In the genomic region with DNA sequence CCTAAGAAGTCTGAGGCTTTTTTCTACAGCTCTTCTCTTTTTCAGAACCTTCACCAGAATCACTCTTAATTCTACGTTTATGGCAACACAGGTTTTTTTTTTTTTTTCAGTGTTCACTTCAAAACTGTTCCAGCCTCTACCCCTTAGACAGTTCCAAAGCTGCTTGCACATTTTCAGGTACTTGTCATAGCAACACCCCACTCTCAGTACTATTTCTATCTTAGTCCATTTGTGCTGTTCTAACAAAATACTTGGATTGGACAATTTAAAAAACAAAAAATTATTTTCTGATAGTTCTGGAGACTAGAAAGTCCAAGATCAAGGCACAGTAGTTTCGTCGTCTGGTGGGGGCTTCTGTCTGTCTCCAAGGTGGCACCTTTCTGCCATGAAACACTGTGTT, we compare ENCODE assay signal across 29 cellular contexts.
"Had no signal": no experiment of that assay in that cellular context is flagged by ENCODE, and none has a peak within 500 bp of the region (broad histone marks: within the 10 kb centered on the region; RNA-seq: fewer than 3 reads in every experiment).

No MANE protein-coding gene starts in this region.

- H3K9me3 ChIP-seq: stomach, suprapubic skin, testis, thyroid gland, tibial artery, tibial nerve, transverse colon, upper lobe of left lung, upper lobe of right lung, uterus, vagina had no signal

- H3K4me1 ChIP-seq: stomach, suprapubic skin, testis, tibial artery, upper lobe of left lung, upper lobe of right lung, uterus, vagina had no signal

- FAIRE-seq: urothelium cell line had no signal

- H3K27ac ChIP-seq: stomach, suprapubic skin, testis, thoracic aorta, thyroid gland, tibial artery, tibial nerve, transverse colon, upper lobe of left lung, upper lobe of right lung, uterus, vagina had no signal

- H3K36me3 ChIP-seq: stomach, suprapubic skin, thoracic aorta, thyroid gland, tibial artery, tibial nerve, transverse colon, upper lobe of left lung, upper lobe of right lung, uterus, vagina had no signal

- H3K4me3 Mint-ChIP-seq: stimulated activated effector memory CD8-positive, alpha-beta T cell treated with anti-CD3 and anti-CD28 coated beads, Interleukin-12 subunit alpha, Interleukin-12 subunit beta, amount 100 ng/mL, for 72 hours; stimulated activated memory B cell treated with anti-CD40 and anti-IgM and Interleukin-4, amounts not matched to agents 10 μg/mL and 1 μg/mL and 100 μg/mL, for 72 hours; stimulated activated naive B cell treated with anti-CD40 and anti-IgM and Interleukin-4, amounts not matched to agents 10 μg/mL and 1 μg/mL and 100 μg/mL, for 72 hours; stimulated activated naive CD8-positive, alpha-beta T cell treated with anti-CD3 and anti-CD28 coated beads, Interleukin-15, amount 100 ng/mL, for 72 hours; stimulated activated naive CD8-positive, alpha-beta T cell treated with anti-CD3 and anti-CD28 coated beads, Interleukin-15, Interleukin-2, amounts not matched to agents 100 ng/mL and 50 ng/mL, for 24 hours; type B pancreatic cell had no signal

- H3K4me1 Mint-ChIP-seq: stimulated activated memory B cell treated with anti-CD40 and anti-IgM and Interleukin-4, amounts not matched to agents 10 μg/mL and 1 μg/mL and 100 μg/mL, for 72 hours; stimulated activated naive B cell treated with anti-CD40 and anti-IgM and Interleukin-4, amounts not matched to agents 10 μg/mL and 1 μg/mL and 100 μg/mL, for 72 hours had no signal

- DNase-seq: stimulated activated CD4-positive, alpha-beta T cell treated with anti-CD3 and anti-CD28 coated beads, Interleukin-2, amount 100 ng/mL, for 48 hours; stimulated activated CD4-positive, alpha-beta T cell treated with anti-CD3 and anti-CD28 coated beads, Interleukin-4, amount 100 ng/mL, for 1 hour; stimulated activated CD4-positive, alpha-beta T cell treated with anti-CD3 and anti-CD28 coated beads, Interleukin-4, amount 100 ng/mL, for 24 hours; stimulated activated CD4-positive, alpha-beta T cell treated with anti-CD3 and anti-CD28 coated beads, Interleukin-4, amount 100 ng/mL, for 4 hours; stimulated activated CD8-positive, alpha-beta memory T cell treated with anti-CD3 and anti-CD28 coated beads, Interleukin-4, amount 100 ng/mL, for 48 hours; stimulated activated naive B cell treated with anti-CD40 and anti-IgM and Interleukin-4, amounts not matched to agents 10 μg/mL and 1 μg/mL and 100 μg/mL, for 72 hours; stimulated activated naive CD4-positive, alpha-beta T cell; stimulated activated naive CD4-positive, alpha-beta T cell treated with Interleukin-2 at 50 U/mL for 16 hours; stimulated activated naive CD8-positive, alpha-beta T cell treated with anti-CD3 and anti-CD28 coated beads, Interleukin-15, amount 100 ng/mL, for 72 hours; stimulated activated naive CD8-positive, alpha-beta T cell treated with anti-CD3 and anti-CD28 coated beads, Interleukin-15, Interleukin-2, amounts not matched to agents 100 U/mL and 50 U/mL, for 24 hours; stomach; substantia nigra; testis; thyroid gland; tibial artery; transverse colon; trophoblast cell; upper lobe of left lung; upper lobe of right lung; uterus had no signal

- H3K36me3 Mint-ChIP-seq: stimulated activated effector memory CD8-positive, alpha-beta T cell treated with anti-CD3 and anti-CD28 coated beads, Interleukin-12 subunit alpha, Interleukin-12 subunit beta, amount 100 ng/mL, for 72 hours; stimulated activated memory B cell treated with anti-CD40 and anti-IgM and Interleukin-4, amounts not matched to agents 10 μg/mL and 1 μg/mL and 100 μg/mL, for 72 hours; stimulated activated naive B cell treated with anti-CD40 and anti-IgM and Interleukin-4, amounts not matched to agents 10 μg/mL and 1 μg/mL and 100 μg/mL, for 72 hours; type B pancreatic cell had no signal

- H3K27ac Mint-ChIP-seq: stimulated activated effector memory CD8-positive, alpha-beta T cell treated with anti-CD3 and anti-CD28 coated beads, Interleukin-12 subunit alpha, Interleukin-12 subunit beta, amount 100 ng/mL, for 72 hours; stimulated activated memory B cell treated with anti-CD40 and anti-IgM and Interleukin-4, amounts not matched to agents 10 μg/mL and 1 μg/mL and 100 μg/mL, for 72 hours; stimulated activated naive B cell treated with anti-CD40 and anti-IgM and Interleukin-4, amounts not matched to agents 10 μg/mL and 1 μg/mL and 100 μg/mL, for 72 hours; stimulated activated naive CD8-positive, alpha-beta T cell treated with anti-CD3 and anti-CD28 coated beads, Interleukin-15, amount 100 ng/mL, for 72 hours; stimulated activated naive CD8-positive, alpha-beta T cell treated with anti-CD3 and anti-CD28 coated beads, Interleukin-15, Interleukin-2, amounts not matched to agents 100 ng/mL and 50 ng/mL, for 24 hours; type B pancreatic cell had no signal

- H3K27me3 ChIP-seq: stomach, suprapubic skin, testis, thyroid gland, tibial artery, tibial nerve, transverse colon, upper lobe of left lung, upper lobe of right lung, uterus, vagina had no signal

- ATAC-seq: stimulated activated effector memory CD8-positive, alpha-beta T cell treated with anti-CD3 and anti-CD28 coated beads, Interleukin-12 subunit alpha, Interleukin-12 subunit beta, amount 100 ng/mL, for 72 hours; stimulated activated naive B cell treated with anti-CD40 and anti-IgM and Interleukin-4, amounts not matched to agents 10 μg/mL and 1 μg/mL and 100 μg/mL, for 72 hours; stimulated activated naive CD8-positive, alpha-beta T cell treated with anti-CD3 and anti-CD28 coated beads, Interleukin-15, amount 100 ng/mL, for 72 hours; stimulated activated naive CD8-positive, alpha-beta T cell treated with anti-CD3 and anti-CD28 coated beads, Interleukin-15, Interleukin-2, amounts not matched to agents 100 U/mL and 50 U/mL, for 24 hours; upper lobe of right lung had no signal

- H3K27me3 Mint-ChIP-seq: stimulated activated memory B cell treated with anti-CD40 and anti-IgM and Interleukin-4, amounts not matched to agents 10 μg/mL and 1 μg/mL and 100 μg/mL, for 72 hours; stimulated activated naive B cell treated with anti-CD40 and anti-IgM and Interleukin-4, amounts not matched to agents 10 μg/mL and 1 μg/mL and 100 μg/mL, for 72 hours; stimulated activated naive CD8-positive, alpha-beta T cell treated with anti-CD3 and anti-CD28 coated beads, Interleukin-15, amount 100 ng/mL, for 72 hours; stimulated activated naive CD8-positive, alpha-beta T cell treated with anti-CD3 and anti-CD28 coated beads, Interleukin-15, Interleukin-2, amounts not matched to agents 100 ng/mL and 50 ng/mL, for 24 hours; type B pancreatic cell had no signal

- H3K4me3 ChIP-seq: stomach, suprapubic skin, testis, thoracic aorta, thyroid gland, tibial artery, tibial nerve, transverse colon, upper lobe of left lung, upper lobe of right lung, uterus, vagina had no signal
